30 cellular contexts compared by ENCODE assay signal in genomic region chr10:58555930-58556311, GRCh38. TPM values are rescaled to one million over a fixed set of nuclear protein-coding genes. Genes with fewer than 3 reads are reported as not detected.
"Had no signal": no experiment of that assay in that cellular context is flagged by ENCODE, and none has a peak within 500 bp of the region (broad histone marks: within the 10 kb centered on the region; RNA-seq: fewer than 3 reads in every experiment).

No MANE protein-coding gene starts in this region.

- H3K4me3 ChIP-seq: breast epithelium, neural progenitor cell, thoracic aorta, uterus had no signal

- ATAC-seq: activated naive CD8-positive, alpha-beta T cell treated with anti-CD3 and anti-CD28 coated beads, Interleukin-2, amount 50 U/mL, for 24 hours; activated T-cell treated with anti-CD3 and anti-CD28 coated beads, Interleukin-2, amount 50 U/mL, for 4 hours; activated T-helper 17 cell treated with anti-CD3 and anti-CD28 coated beads, Interleukin-2, amount 50 U/mL, for 72 hours; esophagus mucosa; left ventricle myocardium superior; naive thymus-derived CD8-positive, alpha-beta T cell; right cardiac atrium had no signal

- FAIRE-seq: endothelial cell of umbilical vein, TTC549 had no signal

- H3K36me3 ChIP-seq: breast epithelium, neural progenitor cell, thoracic aorta, uterus, WERI-Rb-1 had no signal

- DNase-seq: activated CD4-positive, alpha-beta memory T cell treated with anti-CD3 and anti-CD28 coated beads for 36 hours; activated CD4-positive, alpha-beta T cell treated with anti-CD3 and anti-CD28 coated beads, Interleukin-2, amount 10 ng/mL, durations not matched to agents 24 days and 14 days; activated CD4-positive, CD25-positive, alpha-beta regulatory T cell treated with anti-CD3 and anti-CD28 coated beads, Interleukin-2, amount 50 U/mL, for 72 hours; activated CD8-positive, alpha-beta memory T cell treated with anti-CD3 and anti-CD28 coated beads, Interleukin-2, amount 50 U/mL, for 48 hours; activated gamma-delta T cell treated with Interleukin-2 at 50 U/mL for 16 hours; activated naive CD4-positive, alpha-beta T cell treated with anti-CD3 and anti-CD28 coated beads, Interleukin-2, amount 50 U/mL, for 16 hours; activated naive CD8-positive, alpha-beta T cell treated with anti-CD3 and anti-CD28 coated beads, Interleukin-2, amount 50 U/mL, for 24 hours; activated T-cell treated with anti-CD3 and anti-CD28 coated beads, Interleukin-2, amount 50 U/mL, for 4 hours; central memory CD4-positive, alpha-beta T cell; foreskin fibroblast; head of caudate nucleus; hypothalamus; immature natural killer cell; left ventricle myocardium superior; mammary epithelial cell; midbrain; naive thymus-derived CD8-positive, alpha-beta T cell; occipital lobe; right cardiac atrium; stimulated activated CD4-positive, alpha-beta T cell treated with anti-CD3 and anti-CD28 coated beads, Interleukin-4, amount 100 ng/mL, for 1 hour; T-helper 9 cell; uterus; WERI-Rb-1 had no signal

- H3K27me3 ChIP-seq: breast epithelium, neural progenitor cell, uterus had no signal

- H3K9me3 ChIP-seq: uterus had no signal

- H3K4me1 ChIP-seq: breast epithelium, neural progenitor cell, uterus had no signal

- H3K27ac ChIP-seq: breast epithelium, neural progenitor cell, thoracic aorta, uterus, WERI-Rb-1 had no signal

RNA-seq across cellular contexts. Expression of gene BICC1, which starts 43.2 kb away (rescaled TPM):
- total RNA-seq: activated CD4-positive, alpha-beta memory T cell treated with anti-CD3 and anti-CD28 coated beads for 36 hours; activated CD4-positive, alpha-beta T cell treated with anti-CD3 and anti-CD28 coated beads, Interleukin-2, amount 10 ng/mL, durations not matched to agents 24 days and 14 days; activated T-cell treated with anti-CD3 and anti-CD28 coated beads, Interleukin-2, amount 50 U/mL, for 4 hours; naive thymus-derived CD8-positive, alpha-beta T cell had no signal
